ENCODE assay signal across 1 cellular context in the genomic region with DNA sequence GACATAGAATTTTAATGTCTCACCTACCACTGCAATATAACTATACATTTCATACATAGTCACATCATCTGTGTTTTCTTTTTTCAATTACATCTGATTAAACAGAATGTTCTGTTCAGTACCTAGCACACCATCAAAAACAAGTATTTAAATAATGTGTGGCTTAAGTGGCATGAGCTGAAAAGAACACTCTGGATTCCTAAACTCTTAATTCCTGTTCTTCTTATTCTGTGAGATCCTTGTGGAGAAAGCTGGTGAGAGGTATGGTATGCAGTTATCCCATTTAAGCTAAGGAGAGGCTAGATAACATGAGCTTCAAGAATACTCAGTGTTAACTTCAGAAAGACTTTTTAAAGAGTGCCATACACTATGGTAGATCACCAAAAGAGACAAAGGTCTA.
TF ChIP-seq lines count a peak whose summit lies in the region.

No MANE protein-coding gene starts in this region.

TF ChIP-seq in HepG2, 621 proteins besides CTCF, POLR2A, EP300 and RAD21 (continued from another document):
- TF ChIP-seq CENPT (CRISPR knock-in tag; IDR thresholded peaks at IDR 0.05; ENCODE audit: low read depth): no peak
- TF ChIP-seq, protein P1, sequence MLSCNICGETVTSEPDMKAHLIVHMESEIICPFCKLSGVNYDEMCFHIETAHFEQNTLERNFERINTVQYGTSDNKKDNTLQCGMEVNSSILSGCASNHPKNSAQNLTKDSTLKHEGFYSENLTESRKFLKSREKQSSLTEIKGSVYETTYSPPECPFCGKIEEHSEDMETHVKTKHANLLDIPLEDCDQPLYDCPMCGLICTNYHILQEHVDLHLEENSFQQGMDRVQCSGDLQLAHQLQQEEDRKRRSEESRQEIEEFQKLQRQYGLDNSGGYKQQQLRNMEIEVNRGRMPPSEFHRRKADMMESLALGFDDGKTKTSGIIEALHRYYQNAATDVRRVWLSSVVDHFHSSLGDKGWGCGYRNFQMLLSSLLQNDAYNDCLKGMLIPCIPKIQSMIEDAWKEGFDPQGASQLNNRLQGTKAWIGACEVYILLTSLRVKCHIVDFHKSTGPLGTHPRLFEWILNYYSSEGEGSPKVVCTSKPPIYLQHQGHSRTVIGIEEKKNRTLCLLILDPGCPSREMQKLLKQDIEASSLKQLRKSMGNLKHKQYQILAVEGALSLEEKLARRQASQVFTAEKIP (CRISPR knock-in tag; IDR thresholded peaks at IDR 0.05; ENCODE audit: borderline replicate concordance): no peak
- TF ChIP-seq ZNF33B (CRISPR knock-in tag; IDR thresholded peaks at IDR 0.05): no peak
- TF ChIP-seq TCF12 (IDR thresholded peaks at IDR 0.05): no peak
- TF ChIP-seq TCF12 (CRISPR knock-in tag; IDR thresholded peaks at IDR 0.05): no peak
- TF ChIP-seq, protein P2, sequence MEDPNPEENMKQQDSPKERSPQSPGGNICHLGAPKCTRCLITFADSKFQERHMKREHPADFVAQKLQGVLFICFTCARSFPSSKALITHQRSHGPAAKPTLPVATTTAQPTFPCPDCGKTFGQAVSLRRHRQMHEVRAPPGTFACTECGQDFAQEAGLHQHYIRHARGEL (CRISPR knock-in tag; IDR thresholded peaks at IDR 0.05): no peak
- TF ChIP-seq FOSL1 (CRISPR knock-in tag; IDR thresholded peaks at IDR 0.05; ENCODE audit: borderline replicate concordance): no peak
- TF ChIP-seq ZNF335 (CRISPR knock-in tag; IDR thresholded peaks at IDR 0.05): no peak
- no peak for TF ChIP-seq CENPX (CRISPR knock-in tag; IDR thresholded peaks at IDR 0.05)
